1 cellular context compared by ENCODE assay signal in the genomic region with DNA sequence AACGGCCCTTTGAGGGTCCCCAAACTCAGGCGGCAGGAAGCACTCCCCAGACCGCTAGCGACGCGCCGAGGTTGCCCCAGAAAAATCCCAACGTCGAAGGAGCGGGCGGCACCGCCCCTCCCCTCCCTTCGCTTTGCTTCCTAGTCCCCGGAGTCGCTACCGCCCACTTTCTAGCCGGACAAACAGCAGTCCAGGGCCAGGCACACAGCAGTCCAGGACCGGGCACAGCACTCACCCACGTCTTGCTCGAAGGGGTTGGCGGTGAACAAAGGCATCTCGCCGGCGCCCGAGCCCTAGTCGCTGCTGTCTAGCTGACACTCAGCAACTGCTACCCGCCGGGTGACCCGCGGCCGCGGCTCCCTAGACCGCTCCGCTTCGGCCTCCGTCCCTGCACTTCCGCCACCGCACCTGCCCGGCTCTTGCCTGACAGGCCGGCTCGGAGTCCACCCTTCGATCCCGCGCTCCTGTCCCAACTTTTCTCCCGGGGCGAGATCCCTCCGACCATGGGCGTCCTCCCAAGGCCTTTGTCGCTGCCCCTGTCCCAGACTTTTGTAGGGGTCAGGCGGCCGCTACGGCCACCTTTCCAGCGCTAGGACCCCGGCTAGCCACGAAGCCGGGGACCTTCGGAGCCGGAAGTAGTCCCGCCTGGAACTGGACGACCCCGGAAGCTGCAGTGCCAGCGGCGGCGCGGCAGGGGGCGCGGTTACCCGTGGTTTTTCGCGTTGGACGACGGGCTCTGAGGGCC.
TF ChIP-seq lines count a peak whose summit lies in the region.

A gene (minus strand): TSS at position 396 of the 745 bp plus-strand sequence. CDS start 121 bp downstream, at position 275.

TF ChIP-seq in WTC11, 78 proteins besides CTCF, POLR2A, EP300 and RAD21 (continued from another document and continues in another):
- TF ChIP-seq, protein P1, sequence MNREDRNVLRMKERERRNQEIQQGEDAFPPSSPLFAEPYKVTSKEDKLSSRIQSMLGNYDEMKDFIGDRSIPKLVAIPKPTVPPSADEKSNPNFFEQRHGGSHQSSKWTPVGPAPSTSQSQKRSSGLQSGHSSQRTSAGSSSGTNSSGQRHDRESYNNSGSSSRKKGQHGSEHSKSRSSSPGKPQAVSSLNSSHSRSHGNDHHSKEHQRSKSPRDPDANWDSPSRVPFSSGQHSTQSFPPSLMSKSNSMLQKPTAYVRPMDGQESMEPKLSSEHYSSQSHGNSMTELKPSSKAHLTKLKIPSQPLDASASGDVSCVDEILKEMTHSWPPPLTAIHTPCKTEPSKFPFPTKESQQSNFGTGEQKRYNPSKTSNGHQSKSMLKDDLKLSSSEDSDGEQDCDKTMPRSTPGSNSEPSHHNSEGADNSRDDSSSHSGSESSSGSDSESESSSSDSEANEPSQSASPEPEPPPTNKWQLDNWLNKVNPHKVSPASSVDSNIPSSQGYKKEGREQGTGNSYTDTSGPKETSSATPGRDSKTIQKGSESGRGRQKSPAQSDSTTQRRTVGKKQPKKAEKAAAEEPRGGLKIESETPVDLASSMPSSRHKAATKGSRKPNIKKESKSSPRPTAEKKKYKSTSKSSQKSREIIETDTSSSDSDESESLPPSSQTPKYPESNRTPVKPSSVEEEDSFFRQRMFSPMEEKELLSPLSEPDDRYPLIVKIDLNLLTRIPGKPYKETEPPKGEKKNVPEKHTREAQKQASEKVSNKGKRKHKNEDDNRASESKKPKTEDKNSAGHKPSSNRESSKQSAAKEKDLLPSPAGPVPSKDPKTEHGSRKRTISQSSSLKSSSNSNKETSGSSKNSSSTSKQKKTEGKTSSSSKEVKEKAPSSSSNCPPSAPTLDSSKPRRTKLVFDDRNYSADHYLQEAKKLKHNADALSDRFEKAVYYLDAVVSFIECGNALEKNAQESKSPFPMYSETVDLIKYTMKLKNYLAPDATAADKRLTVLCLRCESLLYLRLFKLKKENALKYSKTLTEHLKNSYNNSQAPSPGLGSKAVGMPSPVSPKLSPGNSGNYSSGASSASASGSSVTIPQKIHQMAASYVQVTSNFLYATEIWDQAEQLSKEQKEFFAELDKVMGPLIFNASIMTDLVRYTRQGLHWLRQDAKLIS (CRISPR knock-in tag; IDR thresholded peaks at IDR 0.05; ENCODE audit: borderline replicate concordance): no peak
- TF ChIP-seq ZNF219 (CRISPR knock-in tag; IDR thresholded peaks at IDR 0.05; ENCODE audit: borderline replicate concordance): no peak
- no peak for TF ChIP-seq RELA (CRISPR knock-in tag; IDR thresholded peaks at IDR 0.05; ENCODE audit: borderline replicate concordance)
- TF ChIP-seq NR3C1 (CRISPR knock-in tag; conservative IDR thresholded peaks at IDR 0.05; ENCODE audit: low read depth): no peak
- 0 out of 2 replicates have a peak, but pooled peaks have one; percentile 44 for TF ChIP-seq ZNF671 (CRISPR knock-in tag; IDR thresholded peaks at IDR 0.05)
- TF ChIP-seq, protein P2, sequence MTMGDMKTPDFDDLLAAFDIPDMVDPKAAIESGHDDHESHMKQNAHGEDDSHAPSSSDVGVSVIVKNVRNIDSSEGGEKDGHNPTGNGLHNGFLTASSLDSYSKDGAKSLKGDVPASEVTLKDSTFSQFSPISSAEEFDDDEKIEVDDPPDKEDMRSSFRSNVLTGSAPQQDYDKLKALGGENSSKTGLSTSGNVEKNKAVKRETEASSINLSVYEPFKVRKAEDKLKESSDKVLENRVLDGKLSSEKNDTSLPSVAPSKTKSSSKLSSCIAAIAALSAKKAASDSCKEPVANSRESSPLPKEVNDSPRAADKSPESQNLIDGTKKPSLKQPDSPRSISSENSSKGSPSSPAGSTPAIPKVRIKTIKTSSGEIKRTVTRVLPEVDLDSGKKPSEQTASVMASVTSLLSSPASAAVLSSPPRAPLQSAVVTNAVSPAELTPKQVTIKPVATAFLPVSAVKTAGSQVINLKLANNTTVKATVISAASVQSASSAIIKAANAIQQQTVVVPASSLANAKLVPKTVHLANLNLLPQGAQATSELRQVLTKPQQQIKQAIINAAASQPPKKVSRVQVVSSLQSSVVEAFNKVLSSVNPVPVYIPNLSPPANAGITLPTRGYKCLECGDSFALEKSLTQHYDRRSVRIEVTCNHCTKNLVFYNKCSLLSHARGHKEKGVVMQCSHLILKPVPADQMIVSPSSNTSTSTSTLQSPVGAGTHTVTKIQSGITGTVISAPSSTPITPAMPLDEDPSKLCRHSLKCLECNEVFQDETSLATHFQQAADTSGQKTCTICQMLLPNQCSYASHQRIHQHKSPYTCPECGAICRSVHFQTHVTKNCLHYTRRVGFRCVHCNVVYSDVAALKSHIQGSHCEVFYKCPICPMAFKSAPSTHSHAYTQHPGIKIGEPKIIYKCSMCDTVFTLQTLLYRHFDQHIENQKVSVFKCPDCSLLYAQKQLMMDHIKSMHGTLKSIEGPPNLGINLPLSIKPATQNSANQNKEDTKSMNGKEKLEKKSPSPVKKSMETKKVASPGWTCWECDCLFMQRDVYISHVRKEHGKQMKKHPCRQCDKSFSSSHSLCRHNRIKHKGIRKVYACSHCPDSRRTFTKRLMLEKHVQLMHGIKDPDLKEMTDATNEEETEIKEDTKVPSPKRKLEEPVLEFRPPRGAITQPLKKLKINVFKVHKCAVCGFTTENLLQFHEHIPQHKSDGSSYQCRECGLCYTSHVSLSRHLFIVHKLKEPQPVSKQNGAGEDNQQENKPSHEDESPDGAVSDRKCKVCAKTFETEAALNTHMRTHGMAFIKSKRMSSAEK (CRISPR knock-in tag; IDR thresholded peaks at IDR 0.05; ENCODE audit: borderline replicate concordance): no peak
- no peak for TF ChIP-seq ZNF317 (CRISPR knock-in tag; IDR thresholded peaks at IDR 0.05; ENCODE audit: borderline replicate concordance, low read depth)
- TF ChIP-seq, protein P3, sequence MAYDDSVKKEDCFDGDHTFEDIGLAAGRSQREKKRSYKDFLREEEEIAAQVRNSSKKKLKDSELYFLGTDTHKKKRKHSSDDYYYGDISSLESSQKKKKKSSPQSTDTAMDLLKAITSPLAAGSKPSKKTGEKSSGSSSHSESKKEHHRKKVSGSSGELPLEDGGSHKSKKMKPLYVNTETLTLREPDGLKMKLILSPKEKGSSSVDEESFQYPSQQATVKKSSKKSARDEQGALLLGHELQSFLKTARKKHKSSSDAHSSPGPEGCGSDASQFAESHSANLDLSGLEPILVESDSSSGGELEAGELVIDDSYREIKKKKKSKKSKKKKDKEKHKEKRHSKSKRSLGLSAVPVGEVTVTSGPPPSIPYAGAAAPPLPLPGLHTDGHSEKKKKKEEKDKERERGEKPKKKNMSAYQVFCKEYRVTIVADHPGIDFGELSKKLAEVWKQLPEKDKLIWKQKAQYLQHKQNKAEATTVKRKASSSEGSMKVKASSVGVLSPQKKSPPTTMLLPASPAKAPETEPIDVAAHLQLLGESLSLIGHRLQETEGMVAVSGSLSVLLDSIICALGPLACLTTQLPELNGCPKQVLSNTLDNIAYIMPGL (CRISPR knock-in tag; IDR thresholded peaks at IDR 0.05): peak; percentile 99
- TF ChIP-seq, protein P4, sequence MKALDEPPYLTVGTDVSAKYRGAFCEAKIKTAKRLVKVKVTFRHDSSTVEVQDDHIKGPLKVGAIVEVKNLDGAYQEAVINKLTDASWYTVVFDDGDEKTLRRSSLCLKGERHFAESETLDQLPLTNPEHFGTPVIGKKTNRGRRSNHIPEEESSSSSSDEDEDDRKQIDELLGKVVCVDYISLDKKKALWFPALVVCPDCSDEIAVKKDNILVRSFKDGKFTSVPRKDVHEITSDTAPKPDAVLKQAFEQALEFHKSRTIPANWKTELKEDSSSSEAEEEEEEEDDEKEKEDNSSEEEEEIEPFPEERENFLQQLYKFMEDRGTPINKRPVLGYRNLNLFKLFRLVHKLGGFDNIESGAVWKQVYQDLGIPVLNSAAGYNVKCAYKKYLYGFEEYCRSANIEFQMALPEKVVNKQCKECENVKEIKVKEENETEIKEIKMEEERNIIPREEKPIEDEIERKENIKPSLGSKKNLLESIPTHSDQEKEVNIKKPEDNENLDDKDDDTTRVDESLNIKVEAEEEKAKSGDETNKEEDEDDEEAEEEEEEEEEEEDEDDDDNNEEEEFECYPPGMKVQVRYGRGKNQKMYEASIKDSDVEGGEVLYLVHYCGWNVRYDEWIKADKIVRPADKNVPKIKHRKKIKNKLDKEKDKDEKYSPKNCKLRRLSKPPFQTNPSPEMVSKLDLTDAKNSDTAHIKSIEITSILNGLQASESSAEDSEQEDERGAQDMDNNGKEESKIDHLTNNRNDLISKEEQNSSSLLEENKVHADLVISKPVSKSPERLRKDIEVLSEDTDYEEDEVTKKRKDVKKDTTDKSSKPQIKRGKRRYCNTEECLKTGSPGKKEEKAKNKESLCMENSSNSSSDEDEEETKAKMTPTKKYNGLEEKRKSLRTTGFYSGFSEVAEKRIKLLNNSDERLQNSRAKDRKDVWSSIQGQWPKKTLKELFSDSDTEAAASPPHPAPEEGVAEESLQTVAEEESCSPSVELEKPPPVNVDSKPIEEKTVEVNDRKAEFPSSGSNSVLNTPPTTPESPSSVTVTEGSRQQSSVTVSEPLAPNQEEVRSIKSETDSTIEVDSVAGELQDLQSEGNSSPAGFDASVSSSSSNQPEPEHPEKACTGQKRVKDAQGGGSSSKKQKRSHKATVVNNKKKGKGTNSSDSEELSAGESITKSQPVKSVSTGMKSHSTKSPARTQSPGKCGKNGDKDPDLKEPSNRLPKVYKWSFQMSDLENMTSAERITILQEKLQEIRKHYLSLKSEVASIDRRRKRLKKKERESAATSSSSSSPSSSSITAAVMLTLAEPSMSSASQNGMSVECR (CRISPR knock-in tag; IDR thresholded peaks at IDR 0.05; ENCODE audit: borderline replicate concordance): peak; percentile 97
- TF ChIP-seq, protein P5, sequence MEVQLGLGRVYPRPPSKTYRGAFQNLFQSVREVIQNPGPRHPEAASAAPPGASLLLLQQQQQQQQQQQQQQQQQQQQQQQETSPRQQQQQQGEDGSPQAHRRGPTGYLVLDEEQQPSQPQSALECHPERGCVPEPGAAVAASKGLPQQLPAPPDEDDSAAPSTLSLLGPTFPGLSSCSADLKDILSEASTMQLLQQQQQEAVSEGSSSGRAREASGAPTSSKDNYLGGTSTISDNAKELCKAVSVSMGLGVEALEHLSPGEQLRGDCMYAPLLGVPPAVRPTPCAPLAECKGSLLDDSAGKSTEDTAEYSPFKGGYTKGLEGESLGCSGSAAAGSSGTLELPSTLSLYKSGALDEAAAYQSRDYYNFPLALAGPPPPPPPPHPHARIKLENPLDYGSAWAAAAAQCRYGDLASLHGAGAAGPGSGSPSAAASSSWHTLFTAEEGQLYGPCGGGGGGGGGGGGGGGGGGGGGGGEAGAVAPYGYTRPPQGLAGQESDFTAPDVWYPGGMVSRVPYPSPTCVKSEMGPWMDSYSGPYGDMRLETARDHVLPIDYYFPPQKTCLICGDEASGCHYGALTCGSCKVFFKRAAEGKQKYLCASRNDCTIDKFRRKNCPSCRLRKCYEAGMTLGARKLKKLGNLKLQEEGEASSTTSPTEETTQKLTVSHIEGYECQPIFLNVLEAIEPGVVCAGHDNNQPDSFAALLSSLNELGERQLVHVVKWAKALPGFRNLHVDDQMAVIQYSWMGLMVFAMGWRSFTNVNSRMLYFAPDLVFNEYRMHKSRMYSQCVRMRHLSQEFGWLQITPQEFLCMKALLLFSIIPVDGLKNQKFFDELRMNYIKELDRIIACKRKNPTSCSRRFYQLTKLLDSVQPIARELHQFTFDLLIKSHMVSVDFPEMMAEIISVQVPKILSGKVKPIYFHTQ (CRISPR knock-in tag; IDR thresholded peaks at IDR 0.05): no peak
- TF ChIP-seq KAT7 (CRISPR knock-in tag; IDR thresholded peaks at IDR 0.05; ENCODE audit: borderline replicate concordance): peak; percentile 42; the same call in 1 of the 2 replicates
- TF ChIP-seq ZNF232 (CRISPR knock-in tag; IDR thresholded peaks at IDR 0.05): peak; percentile 72
- no peak for TF ChIP-seq SMAD4 (CRISPR knock-in tag; IDR thresholded peaks at IDR 0.05)
- TF ChIP-seq, protein P6, sequence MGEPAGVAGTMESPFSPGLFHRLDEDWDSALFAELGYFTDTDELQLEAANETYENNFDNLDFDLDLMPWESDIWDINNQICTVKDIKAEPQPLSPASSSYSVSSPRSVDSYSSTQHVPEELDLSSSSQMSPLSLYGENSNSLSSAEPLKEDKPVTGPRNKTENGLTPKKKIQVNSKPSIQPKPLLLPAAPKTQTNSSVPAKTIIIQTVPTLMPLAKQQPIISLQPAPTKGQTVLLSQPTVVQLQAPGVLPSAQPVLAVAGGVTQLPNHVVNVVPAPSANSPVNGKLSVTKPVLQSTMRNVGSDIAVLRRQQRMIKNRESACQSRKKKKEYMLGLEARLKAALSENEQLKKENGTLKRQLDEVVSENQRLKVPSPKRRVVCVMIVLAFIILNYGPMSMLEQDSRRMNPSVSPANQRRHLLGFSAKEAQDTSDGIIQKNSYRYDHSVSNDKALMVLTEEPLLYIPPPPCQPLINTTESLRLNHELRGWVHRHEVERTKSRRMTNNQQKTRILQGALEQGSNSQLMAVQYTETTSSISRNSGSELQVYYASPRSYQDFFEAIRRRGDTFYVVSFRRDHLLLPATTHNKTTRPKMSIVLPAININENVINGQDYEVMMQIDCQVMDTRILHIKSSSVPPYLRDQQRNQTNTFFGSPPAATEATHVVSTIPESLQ (CRISPR knock-in tag; IDR thresholded peaks at IDR 0.05): 0 out of 2 replicates have a peak, but pooled peaks have one; percentile 61
- no peak for TF ChIP-seq IRF2 (CRISPR knock-in tag; IDR thresholded peaks at IDR 0.05; ENCODE audit: borderline replicate concordance, low read depth)
- no peak for TF ChIP-seq NFATC4 (CRISPR knock-in tag; IDR thresholded peaks at IDR 0.05)
- TF ChIP-seq FOXJ3 (CRISPR knock-in tag; IDR thresholded peaks at IDR 0.05; ENCODE audit: borderline replicate concordance): no peak
- peak; percentile 11; the same call in 1 of the 2 replicates for TF ChIP-seq ETV6 (CRISPR knock-in tag; IDR thresholded peaks at IDR 0.05)
- TF ChIP-seq, protein P7, sequence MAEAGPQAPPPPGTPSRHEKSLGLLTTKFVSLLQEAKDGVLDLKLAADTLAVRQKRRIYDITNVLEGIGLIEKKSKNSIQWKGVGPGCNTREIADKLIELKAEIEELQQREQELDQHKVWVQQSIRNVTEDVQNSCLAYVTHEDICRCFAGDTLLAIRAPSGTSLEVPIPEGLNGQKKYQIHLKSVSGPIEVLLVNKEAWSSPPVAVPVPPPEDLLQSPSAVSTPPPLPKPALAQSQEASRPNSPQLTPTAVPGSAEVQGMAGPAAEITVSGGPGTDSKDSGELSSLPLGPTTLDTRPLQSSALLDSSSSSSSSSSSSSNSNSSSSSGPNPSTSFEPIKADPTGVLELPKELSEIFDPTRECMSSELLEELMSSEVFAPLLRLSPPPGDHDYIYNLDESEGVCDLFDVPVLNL (CRISPR knock-in tag; IDR thresholded peaks at IDR 0.05; ENCODE audit: borderline replicate concordance, low read depth): no peak
- TF ChIP-seq, protein P8, sequence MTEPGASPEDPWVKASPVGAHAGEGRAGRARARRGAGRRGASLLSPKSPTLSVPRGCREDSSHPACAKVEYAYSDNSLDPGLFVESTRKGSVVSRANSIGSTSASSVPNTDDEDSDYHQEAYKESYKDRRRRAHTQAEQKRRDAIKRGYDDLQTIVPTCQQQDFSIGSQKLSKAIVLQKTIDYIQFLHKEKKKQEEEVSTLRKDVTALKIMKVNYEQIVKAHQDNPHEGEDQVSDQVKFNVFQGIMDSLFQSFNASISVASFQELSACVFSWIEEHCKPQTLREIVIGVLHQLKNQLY (CRISPR knock-in tag; IDR thresholded peaks at IDR 0.05): no peak
- TF ChIP-seq TEAD4 (CRISPR knock-in tag; IDR thresholded peaks at IDR 0.05): no peak
- no peak for TF ChIP-seq NFE2L1 (CRISPR knock-in tag; IDR thresholded peaks at IDR 0.05)
- TF ChIP-seq, protein P9, sequence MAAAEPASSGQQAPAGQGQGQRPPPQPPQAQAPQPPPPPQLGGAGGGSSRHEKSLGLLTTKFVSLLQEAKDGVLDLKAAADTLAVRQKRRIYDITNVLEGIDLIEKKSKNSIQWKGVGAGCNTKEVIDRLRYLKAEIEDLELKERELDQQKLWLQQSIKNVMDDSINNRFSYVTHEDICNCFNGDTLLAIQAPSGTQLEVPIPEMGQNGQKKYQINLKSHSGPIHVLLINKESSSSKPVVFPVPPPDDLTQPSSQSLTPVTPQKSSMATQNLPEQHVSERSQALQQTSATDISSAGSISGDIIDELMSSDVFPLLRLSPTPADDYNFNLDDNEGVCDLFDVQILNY (CRISPR knock-in tag; IDR thresholded peaks at IDR 0.05): 0 out of 2 replicates have a peak, but pooled peaks have one; percentile 37
- 0 out of 2 replicates have a peak, but pooled peaks have one; percentile 15 for TF ChIP-seq HMGA2 (CRISPR knock-in tag; IDR thresholded peaks at IDR 0.05)
- TF ChIP-seq RORB (CRISPR knock-in tag; IDR thresholded peaks at IDR 0.05): no peak
- peak; percentile 73; the same call in 1 of the 2 replicates for TF ChIP-seq GABPB1 (CRISPR knock-in tag; IDR thresholded peaks at IDR 0.05)
